ENCODE assay signal across 1 cellular context in genomic region chr9:79446540-79447307, GRCh38.
TF ChIP-seq lines count a peak whose summit lies in the region.

No MANE protein-coding gene starts in this region.

TF ChIP-seq in HEK293, 187 proteins besides CTCF, POLR2A, EP300 and RAD21 (continued from another document):
- TF ChIP-seq PRDM6 (tag by site-specific recombination; IDR thresholded peaks at IDR 0.05) (peak; percentile 98), SP3 (tag by site-specific recombination; IDR thresholded peaks at IDR 0.05) (no peak), IKZF3 (tag by site-specific recombination; IDR thresholded peaks at IDR 0.05) (peak; percentile 82), OVOL3 (tag by site-specific recombination; IDR thresholded peaks at IDR 0.05) (peak; percentile 72; the same call in 1 of the 2 replicates), ZNF785 (tag by site-specific recombination; IDR thresholded peaks at IDR 0.05) (no peak), OSR2 (tag by site-specific recombination; IDR thresholded peaks at IDR 0.05) (peak; percentile 51; the same call in 1 of the 2 replicates), TRIM28 (IDR thresholded peaks at IDR 0.05; ENCODE audit: borderline replicate concordance, low read length) (peak; percentile 95; the same call in 1 of the 2 replicates)
